29 cellular contexts compared by ENCODE assay signal in the genomic region with DNA sequence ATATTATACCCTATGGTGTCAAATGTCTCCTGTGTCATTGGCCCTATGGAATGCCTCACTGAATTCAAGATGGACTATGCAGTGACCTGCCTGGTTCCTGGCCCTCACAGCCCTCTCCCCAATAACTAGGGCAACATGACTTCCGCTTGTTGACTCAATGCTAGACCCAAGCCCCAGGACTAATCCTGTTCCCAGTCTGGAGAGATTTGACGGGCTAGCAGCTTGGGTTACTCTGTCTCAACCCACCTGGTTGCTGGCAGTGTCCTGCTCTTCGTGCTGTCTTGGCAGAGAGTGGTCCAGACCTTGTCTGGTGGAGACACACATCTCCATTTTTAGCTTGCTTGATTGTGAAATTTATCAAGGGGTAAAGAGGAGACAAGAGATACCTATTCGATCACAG.
"Had no signal": no experiment of that assay in that cellular context is flagged by ENCODE, and none has a peak within 500 bp of the region (broad histone marks: within the 10 kb centered on the region; RNA-seq: fewer than 3 reads in every experiment).

No MANE protein-coding gene starts in this region.

- H3K4me3 ChIP-seq: ascending aorta, cardiac muscle cell, SJCRH30, SK-N-MC had no signal

- H3K4me3 Mint-ChIP-seq: activated CD4-positive, alpha-beta T cell treated with anti-CD3 and anti-CD28 coated beads, Interleukin-2, amount 10 ng/mL, durations not matched to agents 24 days and 14 days; activated CD8-positive, alpha-beta T cell treated with anti-CD3 and anti-CD28 coated beads for 36 hours; activated naive CD8-positive, alpha-beta T cell treated with anti-CD3 and anti-CD28 coated beads for 36 hours; activated T-cell treated with anti-CD3 and anti-CD28 coated beads, Interleukin-2, amount 50 U/mL, for 72 hours; activated T-helper 17 cell treated with anti-CD3 and anti-CD28 coated beads, Interleukin-2, amount 50 U/mL, for 72 hours had no signal

- H3K27ac Mint-ChIP-seq: activated CD4-positive, alpha-beta T cell treated with anti-CD3 and anti-CD28 coated beads, Interleukin-2, amount 10 ng/mL, durations not matched to agents 24 days and 14 days; activated CD8-positive, alpha-beta T cell treated with anti-CD3 and anti-CD28 coated beads for 36 hours; activated naive CD8-positive, alpha-beta T cell treated with anti-CD3 and anti-CD28 coated beads for 36 hours; activated T-cell treated with anti-CD3 and anti-CD28 coated beads, Interleukin-2, amount 50 U/mL, for 72 hours; activated T-helper 17 cell treated with anti-CD3 and anti-CD28 coated beads, Interleukin-2, amount 50 U/mL, for 72 hours had no signal

- H3K27me3 ChIP-seq: ascending aorta, cardiac muscle cell, SJCRH30 had no signal

- DNase-seq: activated CD4-positive, alpha-beta T cell treated with anti-CD3 and anti-CD28 coated beads, Interleukin-2, amount 10 ng/mL, durations not matched to agents 24 days and 14 days; activated CD4-positive, alpha-beta T cell treated with anti-CD3 and anti-CD28 coated beads, Interleukin-2, amount 50 U/mL, for 4 hours; activated CD8-positive, alpha-beta T cell treated with anti-CD3 and anti-CD28 coated beads for 36 hours; activated effector memory CD4-positive, alpha-beta T cell treated with anti-CD3 and anti-CD28 coated beads, Interleukin-2, amount 50 U/mL, for 16 hours; activated naive CD4-positive, alpha-beta T cell; activated naive CD4-positive, alpha-beta T cell treated with anti-CD3 and anti-CD28 coated beads, Interleukin-2, amount 50 U/mL, for 16 hours; activated naive CD8-positive, alpha-beta T cell treated with anti-CD3 and anti-CD28 coated beads for 36 hours; activated T-cell treated with anti-CD3 and anti-CD28 coated beads, Interleukin-2, amount 50 U/mL, for 1 hour; activated T-cell treated with anti-CD3 and anti-CD28 coated beads, Interleukin-2, amount 50 U/mL, for 72 hours; amygdala; NCI-H1092 treated with DMSO at 0.1 percent for 48 hours; NCI-H1417; NCI-H146; NCI-H187; NCI-H2029 treated with DMSO at 0.1 percent for 48 hours; NCI-H2107; NCI-H2171; NCI-H446 treated with DMSO at 0.1 percent for 48 hours; NCI-H524; NCI-H69; SHP77; SJCRH30; T1000; WERI-Rb-1 had no signal

- H3K9me3 ChIP-seq: ascending aorta, SJCRH30 had no signal

- H3K27ac ChIP-seq: ascending aorta, cardiac muscle cell, SJCRH30, SK-N-MC, WERI-Rb-1 had no signal

- H3K36me3 Mint-ChIP-seq: activated naive CD8-positive, alpha-beta T cell treated with anti-CD3 and anti-CD28 coated beads for 36 hours had no signal

- H3K9me3 Mint-ChIP-seq: activated CD4-positive, alpha-beta T cell treated with anti-CD3 and anti-CD28 coated beads, Interleukin-2, amount 10 ng/mL, durations not matched to agents 24 days and 14 days; activated CD8-positive, alpha-beta T cell treated with anti-CD3 and anti-CD28 coated beads for 36 hours; activated naive CD8-positive, alpha-beta T cell treated with anti-CD3 and anti-CD28 coated beads for 36 hours; activated T-cell treated with anti-CD3 and anti-CD28 coated beads, Interleukin-2, amount 50 U/mL, for 72 hours; activated T-helper 17 cell treated with anti-CD3 and anti-CD28 coated beads, Interleukin-2, amount 50 U/mL, for 72 hours had no signal

- H3K36me3 ChIP-seq: ascending aorta, cardiac muscle cell, SJCRH30, WERI-Rb-1 had no signal

- ATAC-seq: activated CD8-positive, alpha-beta T cell treated with anti-CD3 and anti-CD28 coated beads for 36 hours; activated T-cell treated with anti-CD3 and anti-CD28 coated beads, Interleukin-2, amount 50 U/mL, for 72 hours; activated T-helper 17 cell treated with anti-CD3 and anti-CD28 coated beads, Interleukin-2, amount 50 U/mL, for 72 hours; Panc1 had no signal
